21 cellular contexts compared by ENCODE assay signal in genomic region chr1:100005424-100005823, GRCh38. TPM values are rescaled to one million over a fixed set of nuclear protein-coding genes. Genes with fewer than 3 reads are reported as not detected.
DNase-seq lines count a peak whose midpoint lies in the region; ATAC-seq, FAIRE-seq and TF ChIP-seq lines count a peak whose summit lies in the region.
"Had no signal": no experiment of that assay in that cellular context is flagged by ENCODE, and none has a peak within 500 bp of the region (broad histone marks: within the 10 kb centered on the region; RNA-seq: fewer than 3 reads in every experiment).

No MANE protein-coding gene starts in this region.

- H4K20me1 ChIP-seq in K562 (replicated peaks; ENCODE audit: control insufficient read depth, insufficient read depth, low read length) = no peaks in the 10 kb centered on the region

- in situ Hi-C loops in K562 (cut with MboI) = no loop called here

- FAIRE-seq in K562 (lab: Jason Lieb, UNC) (no peak), pancreas (lab: Jason Lieb, UNC) (peak; percentile 73)
- FAIRE-seq: G401.6, GM12892, GM19239 had no signal

- no peak overlapping the region for H2AFZ ChIP-seq in K562 (ENCODE audit: low read depth, low read length)
- H2AFZ ChIP-seq: GM23338 had no signal

- 37% methylated on average over 1 of the region's 1 CpG for WGBS in K562 (ENCODE audit: insufficient coverage, low coverage, missing lambda C conversion rate)
- 82 to 92% methylated on average over 1 of the region's 1 CpG for WGBS in pancreas, 2 donors

- TF ChIP-seq POLR2A in K562 (conservative IDR thresholded peaks at IDR 0.05) = no peak

- H3K27me3 ChIP-seq in K562 (ENCODE audit: control insufficient read depth in 2 of 2, insufficient read depth in 2 of 2, low read length in 2 of 2) = no peaks in the 10 kb centered on the region
- H3K27me3 ChIP-seq in pancreas = no peaks in the 10 kb centered on the region

- no peaks in the 10 kb centered on the region for H3K9me3 Mint-ChIP-seq in endothelial cell (ENCODE audit: unreplicated experiment)
- H3K9me3 Mint-ChIP-seq: GM23338, H9, HFFc6 had no signal

- no peak overlapping the region for H3K9ac ChIP-seq in K562 (ENCODE audit: insufficient read depth in 1 of 2, low read depth in 2 of 2, low read length in 2 of 2)

- H3K27ac ChIP-seq in HEK293 (ENCODE audit: extremely low read depth, low read depth, low read length) (no peak overlapping the region), K562 (ENCODE audit: extremely low read depth, low read depth, low read length) (no peak overlapping the region), pancreas (no peak overlapping the region)

- no peak overlapping the region for H3K4me2 ChIP-seq in K562 (ENCODE audit: insufficient read depth, low read length)
- H3K4me2 ChIP-seq: GM23338 had no signal

- H3K27me3 Mint-ChIP-seq in endothelial cell (ENCODE audit: unreplicated experiment) = peaks cover 5% of the 10 kb centered on the region
- H3K27me3 Mint-ChIP-seq: CD4-positive, alpha-beta memory T cell had no signal

- peak overlapping the region; percentile 4 for H3K4me3 Mint-ChIP-seq in endothelial cell (ENCODE audit: unreplicated experiment)
- H3K4me3 Mint-ChIP-seq: CD4-positive, alpha-beta memory T cell; GM23338; H9; HFFc6 had no signal

- no TSS peak for BruUV-seq in K562 (replicated peaks; lab: Mats Ljungman, UMichigan)

- POLR2A ChIA-PET in HEK293 (lab: Yijun Ruan, JAX) (no interaction called here), K562 (lab: Yijun Ruan, JAX) (interaction anchor here (0.6 kb wide), 1 partner anchor 125 kb away, joined by 3 read pairs; no protein-coding TSS in a partner anchor)

- H3K36me3 Mint-ChIP-seq in endothelial cell (ENCODE audit: low read depth, unreplicated experiment) = peaks cover 13% of the 10 kb centered on the region

- peak overlapping the region; percentile 68 for H3K27ac Mint-ChIP-seq in endothelial cell (ENCODE audit: unreplicated experiment)
- H3K27ac Mint-ChIP-seq: CD4-positive, alpha-beta memory T cell; GM23338; HFFc6 had no signal

- H3K4me1 ChIP-seq in HEK293 (ENCODE audit: control insufficient read depth, insufficient read depth, low read length) (no peaks in the 10 kb centered on the region; the same call in 1 of the 2 replicates), K562 (replicated peaks in 1 of 2; ENCODE audit: control insufficient read depth in 2 of 2, insufficient read depth in 2 of 2, low read length in 2 of 2) (no peaks in the 10 kb centered on the region), pancreas (no peaks in the 10 kb centered on the region)

- intact Hi-C loops in K562 (cut with micrococcal nuclease) = no loop called here
- intact Hi-C loops in pancreas (cut with DNase I) = no loop called here

- no peaks in the 10 kb centered on the region for H3K9me3 ChIP-seq in HEK293 (ENCODE audit: control insufficient read depth, insufficient read depth, low read depth, low read length)
- peaks cover 7% of the 10 kb centered on the region for H3K9me3 ChIP-seq in K562 (replicated peaks; ENCODE audit: control insufficient read depth, insufficient read depth, low read depth, low read length)
- no peaks in the 10 kb centered on the region for H3K9me3 ChIP-seq in pancreas

- no peak for TF ChIP-seq EP300 in K562 (IDR thresholded peaks at IDR 0.05; ENCODE audit: low read length)

- TF ChIP-seq RAD21 in K562 (CRISPR knock-in tag; conservative IDR thresholded peaks at IDR 0.05 in 1 of 2, IDR thresholded peaks at IDR 0.05 in 1 of 2) = no peak

- H3K79me2 ChIP-seq in K562 (ENCODE audit: control insufficient read depth, insufficient read depth, low read length) = peaks cover 11% of the 10 kb centered on the region

- H3K36me3 ChIP-seq in HEK293 (ENCODE audit: control insufficient read depth in 2 of 2, insufficient read depth in 1 of 2, low read length in 2 of 2) (peaks cover 0 to 12% of the 10 kb centered on the region in 2 experiments; a peak in 2 of 3 replicates), K562 (ENCODE audit: control insufficient read depth, insufficient read depth, low read length) (peaks cover 6% of the 10 kb centered on the region; the same call in 2 of the 3 replicates), pancreas (peaks cover 0 to 5% (median 0%) of the 10 kb centered on the region in 3 donors)

- DNase-seq in K562 (ENCODE audit: extremely low read depth in 1 of 4, low spot score in 3 of 4) (no peak), endothelial cell (ENCODE audit: low spot score) (no peak), pancreas (no peak), NCI-H1930 (lab: John Stamatoyannopoulos, UW) (no peak), NCI-H146 treated with DMSO at 0.1 percent for 48 hours (lab: John Stamatoyannopoulos, UW; ENCODE audit: unreplicated experiment) (no peak), amygdala (lab: John Stamatoyannopoulos, UW) (no peak)
- DNase-seq: C1 segment of cervical spinal cord; Calu3; CD4-positive, alpha-beta memory T cell; COR-L47; DMS153; DND-41; H9; HFFc6 had no signal

- TF ChIP-seq CTCF in HEK293 (tag by site-specific recombination; IDR thresholded peaks at IDR 0.05) = no peak
- TF ChIP-seq CTCF in K562 (IDR thresholded peaks at IDR 0.05 in 2 of 3, conservative IDR thresholded peaks at IDR 0.05 in 1 of 3; ENCODE audit: insufficient read depth in 2 of 3, low read depth in 1 of 3, low read length in 3 of 3) = no peak
- TF ChIP-seq CTCF in endothelial cell (IDR thresholded peaks at IDR 0.05; ENCODE audit: unreplicated experiment) = no peak
- no peak for TF ChIP-seq CTCF in pancreas (IDR thresholded peaks at IDR 0.05)

- CTCF ChIA-PET in HEK293 (lab: Yijun Ruan, JAX) = no interaction called here
- CTCF ChIA-PET in K562 (lab: Yijun Ruan, JAX; ENCODE audit: low intra/inter-chr PET ratio) = no interaction called here

- no peak overlapping the region for H3K4me3 ChIP-seq in HEK293 (ENCODE audit: low read depth, low read length)
- no peak overlapping the region for H3K4me3 ChIP-seq in K562
- no peak overlapping the region for H3K4me3 ChIP-seq in pancreas
- H3K4me3 ChIP-seq: GM23338 had no signal

- H3K9me1 ChIP-seq in K562 (ENCODE audit: control insufficient read depth, insufficient read depth, low read length) = no peaks in the 10 kb centered on the region

- peaks cover 13% of the 10 kb centered on the region for H3K4me1 Mint-ChIP-seq in endothelial cell (ENCODE audit: unreplicated experiment)

- ATAC-seq in K562 = no peak
- ATAC-seq in pancreas = no peak
- ATAC-seq in GM21423 (IDR thresholded peaks at IDR 0.05; ENCODE audit: unreplicated experiment) = no peak
- ATAC-seq: GM23338, HCT116 had no signal

TF ChIP-seq in HEK293, 187 proteins besides CTCF, POLR2A, EP300 and RAD21:
- no peak for TF ChIP-seq ZNF274 (IDR thresholded peaks at IDR 0.05; ENCODE audit: low read length)
- TF ChIP-seq ZNF274 (tag by site-specific recombination; IDR thresholded peaks at IDR 0.05; ENCODE audit: borderline replicate concordance) = no peak
- peak; percentile 72 for TF ChIP-seq SETDB1 (IDR thresholded peaks at IDR 0.05; ENCODE audit: insufficient read length, low read length)

TF ChIP-seq in K562, 482 proteins besides CTCF, POLR2A, EP300 and RAD21 (continues in another document):
- TF ChIP-seq TRIM28 (IDR thresholded peaks at IDR 0.05) (peak; percentile 70; the same call in 1 of the 2 replicates), TCF7 (IDR thresholded peaks at IDR 0.05; ENCODE audit: borderline replicate concordance) (no peak), ZNF143 (CRISPR knock-in tag; IDR thresholded peaks at IDR 0.05) (no peak), C11orf30 (IDR thresholded peaks at IDR 0.05; ENCODE audit: low read depth) (no peak), SIX5 (IDR thresholded peaks at IDR 0.05; ENCODE audit: borderline replicate concordance in 1 of 2, insufficient read depth in 1 of 2, low read depth in 1 of 2, low read length in 2 of 2) (no peak), PHTF2 (CRISPR knock-in tag; IDR thresholded peaks at IDR 0.05) (no peak), ZNF280A (IDR thresholded peaks at IDR 0.05; ENCODE audit: low read depth, partially characterized antibody) (peak; percentile 70), TRIM24 (IDR thresholded peaks at IDR 0.05) (0 out of 4 replicates have a peak, but pooled peaks of 1 of the 2 experiments have one; percentile 13), SMARCE1 (IDR thresholded peaks at IDR 0.05) (no peak)

RNA-seq across cellular contexts. Expression of gene SLC35A3, which starts 35.6 kb away (rescaled TPM):
- 19.7 and 45.4 TPM in 2 replicates for total RNA-seq in K562 (2011; cell fraction: chromatin; rRNA removed; ENCODE audit: low replicate concordance)
- 10.5 and 11.8 TPM in 2 replicates for total RNA-seq in K562 (2011; cell fraction: nucleolus; rRNA removed)
- 29.5 and 65.9 TPM in 2 replicates for total RNA-seq in K562 (2011; cell fraction: nucleoplasm; rRNA removed)
- 10.6 and 20.2 TPM in 2 replicates for total RNA-seq in K562 (2014; rRNA removed)
- total RNA-seq in K562 (2014; rRNA removed; fragmentation: Illumina TruSeq; extraction: Trizol) = 20.5 and 24.1 TPM in 2 replicates
- total RNA-seq in K562 (2015; rRNA removed; fragmentation: Illumina TruSeq; extraction: Trizol) = 14.6 and 16.1 TPM in 2 replicates
- 12.9 and 13.2 TPM in 2 replicates for total RNA-seq in K562 (2021)
- 13.3 and 21.7 TPM in 2 replicates for polyA plus RNA-seq in K562 (2011; rRNA removed)
- 3.8 and 6.1 TPM in 2 replicates for polyA plus RNA-seq in K562 (2011; cell fraction: cytosol; rRNA removed)
- 8.4 and 10.2 TPM in 2 replicates for polyA plus RNA-seq in K562 (2011; cell fraction: nucleus; rRNA removed)
- polyA plus RNA-seq in K562 (2012) = 10.3 and 11.7 TPM in 2 replicates
- polyA plus RNA-seq in K562 (2014; fragmentation: Illumina TruSeq; extraction: Trizol) = 8.8 and 10.9 TPM in 2 replicates
- polyA plus RNA-seq in K562 (2014; fragmentation: Nextera tagmentation; extraction: Ambion mirVana) = 1 to 10 TPM; 3.5 to 3.7 TPM
- 11.7 and 14.0 TPM in 2 replicates for polyA plus RNA-seq in K562 (2014; rRNA removed)
- 13.7 and 17.2 TPM in 2 replicates for polyA minus RNA-seq in K562 (2011; rRNA and poly(A)+ RNA removed)
- polyA minus RNA-seq in K562 (2011; cell fraction: cytosol; rRNA and poly(A)+ RNA removed) = 4.8 and 5.4 TPM in 2 replicates
- polyA minus RNA-seq in K562 (2011; cell fraction: nucleus; rRNA and poly(A)+ RNA removed) = 11.8 and 15.4 TPM in 2 replicates
- total RNA-seq in endothelial cell (ENCODE audit: unreplicated experiment) = 19.0 TPM
- 10 to 100 TPM in 3 of 6 donors, 1 to 10 TPM in 3; 7.7 to 15.6 (median 10.2) TPM for total RNA-seq in pancreas
- polyA plus RNA-seq in pancreas = 10 to 100 TPM in 1 of 2 donors, 1 to 10 TPM in 1; 6.3 to 12.5 TPM

Comparison
In these comparisons a context has a peak if more than half of its experiments do, and no peak if none do; other contexts are left out.
1. Of the 44 proteins assayed by ChIP-seq in both K562 and HEK293: peak only in K562: TRIM28; only in HEK293: SETDB1; in both: none; in neither: 42.